7 cellular contexts compared by ENCODE assay signal in genomic region chr12:56007892-56008471, GRCh38. TPM values are rescaled to one million over a fixed set of nuclear protein-coding genes. Genes with fewer than 3 reads are reported as not detected.
DNase-seq lines count a peak whose midpoint lies in the region; ATAC-seq and TF ChIP-seq lines count a peak whose summit lies in the region.

No MANE protein-coding gene starts in this region.

- POLR2A ChIA-PET in HEK293T (lab: Yijun Ruan, JAX): interaction anchor here (0.9 to 2.0 kb wide), 5 partner anchors 15 to 190 kb away, joined by 4 to 8 read pairs (median 5); partner anchors contain the start of genes ORMDL2, PA2G4 and SARNP

- no peaks in the 10 kb centered on the region for H3K9me3 ChIP-seq in RWPE2 (ENCODE audit: severe bottlenecking)

- intact Hi-C loops in natural killer cell (cut with micrococcal nuclease): no loop called here

- no peaks in the 10 kb centered on the region for H3K4me1 ChIP-seq in RWPE2 (ENCODE audit: insufficient read depth, poor library complexity, severe bottlenecking)

- H3K4me3 Mint-ChIP-seq in natural killer cell: peak overlapping the region; percentile 89

- peak overlapping the region; percentile 57 to 69 for H3K27ac Mint-ChIP-seq in natural killer cell

- ATAC-seq in RWPE2 (ENCODE audit: low read depth) (peak; percentile 38), esophagus mucosa (peak; percentile 12), natural killer cell (no peak)

- CTCF ChIA-PET in HEK293T (lab: Yijun Ruan, JAX): interaction anchor here (0.5 to 1.4 kb wide), 2 partner anchors 11 to 52 kb away, joined by 3 read pairs; partner anchors contain the start of gene SUOX

- H3K27me3 ChIP-seq in RWPE2 (ENCODE audit: insufficient read depth, poor library complexity, severe bottlenecking): no peaks in the 10 kb centered on the region

- peaks cover 7 to 19% of the 10 kb centered on the region in 2 donors for H3K4me1 Mint-ChIP-seq in natural killer cell

- TF ChIP-seq CTCF in GM12864 (IDR thresholded peaks at IDR 0.05; ENCODE audit: low read depth, low read length, missing control alignments): no peak
- TF ChIP-seq CTCF in RWPE2 (IDR thresholded peaks at IDR 0.05; ENCODE audit: poor library complexity, severe bottlenecking): no peak
- TF ChIP-seq CTCF in natural killer cell (IDR thresholded peaks at IDR 0.05): no peak

- H3K27ac ChIP-seq in RWPE2 (ENCODE audit: poor library complexity, severe bottlenecking): peak overlapping the region; percentile 77

- no peaks in the 10 kb centered on the region for H3K36me3 Mint-ChIP-seq in natural killer cell

- no peaks in the 10 kb centered on the region; the same call in 1 of the 2 replicates for H3K36me3 ChIP-seq in RWPE2 (ENCODE audit: low read depth)

- no peaks in the 10 kb centered on the region for H3K9me3 Mint-ChIP-seq in natural killer cell

- H3K4me3 ChIP-seq in GM12864 (ENCODE audit: low read depth, low read length): peak overlapping the region; percentile 68
- peak overlapping the region; percentile 41 for H3K4me3 ChIP-seq in RWPE2 (ENCODE audit: severe bottlenecking)

- DNase-seq in GM12864 (ENCODE audit: low read depth) (no peak), HEK293T (ENCODE audit: extremely low spot score) (peak; percentile 20), RWPE2 (ENCODE audit: low spot score) (no peak), natural killer cell (no peak), NCI-H446 (lab: John Stamatoyannopoulos, UW) (no peak), hippocampal formation (lab: John Stamatoyannopoulos, UW) (no peak)

- no peaks in the 10 kb centered on the region for H3K27me3 Mint-ChIP-seq in natural killer cell (ENCODE audit: low read depth in 2 of 2)

TF ChIP-seq in HEK293T, 16 proteins besides CTCF, POLR2A, EP300 and RAD21:
- TF ChIP-seq L3MBTL2 (conservative IDR thresholded peaks at IDR 0.05) (peak; percentile 69), SUZ12 (IDR thresholded peaks at IDR 0.05) (no peak)

RNA-seq across cellular contexts. Expression of gene SUOX, which starts 10.9 kb away (rescaled TPM):
- 16.0 TPM for total RNA-seq in esophagus mucosa
- total RNA-seq in natural killer cell: 10 to 100 TPM; 11.0 to 15.9 (median 14.6) TPM

RNA-seq across cellular contexts. Expression of gene IKZF4, which starts 12.9 kb away (rescaled TPM):
- total RNA-seq in esophagus mucosa (4.3 TPM), natural killer cell (1 to 10 TPM; 4.4 to 5.5 (median 5.5) TPM)

RNA-seq across cellular contexts. Expression of gene RPS26, which starts 33.7 kb away (rescaled TPM):
- total RNA-seq in esophagus mucosa: 52.8 TPM
- total RNA-seq in natural killer cell: 10 to 100 TPM; 29.5 to 50.3 (median 35.5) TPM

RNA-seq across cellular contexts. Expression of gene RAB5B, which starts 34.1 kb away (rescaled TPM):
- total RNA-seq in esophagus mucosa (111 TPM), natural killer cell (10 to 100 TPM; 69.4 to 80.0 (median 78.2) TPM)

RNA-seq across cellular contexts. Expression of gene CDK2, which starts 41.4 kb away (rescaled TPM):
- 20.5 TPM for total RNA-seq in esophagus mucosa
- 10 to 100 TPM; 19.5 to 27.3 (median 27.3) TPM for total RNA-seq in natural killer cell

Comparison
In these comparisons a context has a peak if more than half of its experiments do, and no peak if none do; other contexts are left out.
1. ATAC-seq: peak in RWPE2 (single experiment) and esophagus mucosa (single experiment); none in natural killer cell (0 of 3).